Comparison of ENCODE assay signal across 35 cellular contexts in the genomic region with DNA sequence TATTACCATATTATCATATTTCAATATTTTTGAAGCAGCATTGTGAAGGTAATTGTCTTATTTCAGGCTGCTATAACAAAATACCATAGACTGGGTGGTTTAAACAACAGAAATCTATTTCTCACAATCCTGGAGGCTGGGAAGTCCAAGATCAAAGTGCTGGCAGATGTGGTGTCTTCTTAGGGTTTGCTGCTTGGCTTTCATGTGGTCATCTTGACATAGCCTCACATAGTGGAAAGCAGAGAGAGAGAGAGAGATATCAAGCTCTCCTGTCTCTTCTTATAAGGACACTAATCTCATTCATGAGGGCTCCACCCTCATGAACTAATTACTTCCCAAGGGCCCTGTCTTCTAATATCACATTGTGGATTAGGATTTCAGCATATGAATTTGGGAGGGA.
DNase-seq lines count a peak whose midpoint lies in the region; ATAC-seq, FAIRE-seq and TF ChIP-seq lines count a peak whose summit lies in the region.
"Had no signal": no experiment of that assay in that cellular context is flagged by ENCODE, and none has a peak within 500 bp of the region (broad histone marks: within the 10 kb centered on the region; RNA-seq: fewer than 3 reads in every experiment).

No MANE protein-coding gene starts in this region.

- H4K20me1 ChIP-seq in HepG2 (ENCODE audit: insufficient read depth, low read length) (no peaks in the 10 kb centered on the region), DND-41 (ENCODE audit: insufficient read depth, low read length) (no peaks in the 10 kb centered on the region)
- H4K20me1 ChIP-seq: BLaER1; BLaER1 treated with 17β-estradiol and CSF1 and Interleukin-3, amounts not matched to agents 10 nM and 100 nM had no signal

- peaks cover 16% of the 10 kb centered on the region for H3K36me3 Mint-ChIP-seq in endothelial cell (ENCODE audit: low read depth, unreplicated experiment)

- no peaks in the 10 kb centered on the region for H3K27me3 Mint-ChIP-seq in endothelial cell (ENCODE audit: unreplicated experiment)
- H3K27me3 Mint-ChIP-seq: B cell; CD4-positive, alpha-beta memory T cell; CD4-positive, alpha-beta T cell; CD4-positive, CD25-positive, alpha-beta regulatory T cell; CD8-positive, alpha-beta memory T cell had no signal

- TF ChIP-seq EP300 in HepG2 (IDR thresholded peaks at IDR 0.05; ENCODE audit: low read depth in 2 of 2, low read length in 2 of 2) (no peak), HepG2 (CRISPR knock-in tag; IDR thresholded peaks at IDR 0.05; ENCODE audit: borderline replicate concordance) (no peak), tibial nerve (IDR thresholded peaks at IDR 0.05) (no peak)

- H3K27ac ChIP-seq in HepG2 (ENCODE audit: extremely low read length, insufficient read depth, low read length) (no peak overlapping the region), right lobe of liver (no peak overlapping the region), DND-41 (ENCODE audit: low read length) (no peak overlapping the region), tibial nerve (no peak overlapping the region)
- H3K27ac ChIP-seq: 22Rv1; A549; BLaER1; BLaER1 treated with 17β-estradiol and CSF1 and Interleukin-3, amounts not matched to agents 10 nM and 100 nM; C4-2B had no signal

- H3K4me1 ChIP-seq in HepG2 (ENCODE audit: insufficient read depth, low read length), result peaks cover 41% of the 10 kb centered on the region
- no peaks in the 10 kb centered on the region for H3K4me1 ChIP-seq in right lobe of liver
- no peaks in the 10 kb centered on the region for H3K4me1 ChIP-seq in DND-41 (ENCODE audit: insufficient read depth, low read length)
- peaks cover 0 to 3% (median 0%) of the 10 kb centered on the region in 4 donors for H3K4me1 ChIP-seq in tibial nerve
- H3K4me1 ChIP-seq: A549; BE2C; BLaER1; BLaER1 treated with 17β-estradiol and CSF1 and Interleukin-3, amounts not matched to agents 10 nM and 100 nM had no signal

- no peaks in the 10 kb centered on the region for H3K27me3 ChIP-seq in HepG2 (ENCODE audit: control insufficient read depth in 1 of 2, insufficient read depth in 2 of 2, low read length in 2 of 2)
- no peaks in the 10 kb centered on the region for H3K27me3 ChIP-seq in right lobe of liver
- H3K27me3 ChIP-seq in DND-41 (ENCODE audit: insufficient read depth, low read length, poor library complexity), result no peaks in the 10 kb centered on the region
- no peaks in the 10 kb centered on the region for H3K27me3 ChIP-seq in tibial nerve
- H3K27me3 ChIP-seq: BE2C; BLaER1; BLaER1 treated with 17β-estradiol and CSF1 and Interleukin-3, amounts not matched to agents 10 nM and 100 nM had no signal

- no peaks in the 10 kb centered on the region for H3K9me3 Mint-ChIP-seq in endothelial cell (ENCODE audit: unreplicated experiment)

- POLR2A ChIA-PET in HepG2 (lab: Yijun Ruan, JAX), result no interaction called here

- H3K79me2 ChIP-seq in HepG2 (ENCODE audit: insufficient read depth, low read length) (no peaks in the 10 kb centered on the region), DND-41 (ENCODE audit: insufficient read depth, low read length) (no peaks in the 10 kb centered on the region)

- in situ Hi-C loops in HepG2 (cut with HindIII; ENCODE audit: extremely low pct_ligation_motif_present, low pct_unique_long_range_greater_than_20kb), result no loop called here

- no peak overlapping the region for H3K27ac Mint-ChIP-seq in endothelial cell (ENCODE audit: unreplicated experiment)
- H3K27ac Mint-ChIP-seq: B cell; CD14-positive monocyte; CD4-positive, alpha-beta memory T cell; CD4-positive, alpha-beta T cell; CD4-positive, CD25-positive, alpha-beta regulatory T cell; CD8-positive, alpha-beta memory T cell; CD8-positive, alpha-beta T cell had no signal

- FAIRE-seq in HepG2 (lab: Jason Lieb, UNC), result no peak
- FAIRE-seq: A549, D721Med had no signal

- peak overlapping the region; percentile 45 for H3K4me3 Mint-ChIP-seq in endothelial cell (ENCODE audit: unreplicated experiment)
- H3K4me3 Mint-ChIP-seq: B cell; CD14-positive monocyte; CD4-positive, alpha-beta memory T cell; CD4-positive, alpha-beta T cell; CD8-positive, alpha-beta memory T cell; CD8-positive, alpha-beta T cell had no signal

- BruUV-seq in HepG2 (replicated peaks; lab: Mats Ljungman, UMichigan), result no TSS peak

- no peak overlapping the region for H3K9ac ChIP-seq in HepG2 (ENCODE audit: insufficient read depth, low read depth, low read length)
- H3K9ac ChIP-seq in DND-41 (ENCODE audit: low read depth, low read length), result no peak overlapping the region
- H3K9ac ChIP-seq: BLaER1; BLaER1 treated with 17β-estradiol and CSF1 and Interleukin-3, amounts not matched to agents 10 nM and 100 nM had no signal

- intact Hi-C loops in HepG2 (cut with micrococcal nuclease; ENCODE audit: unreplicated experiment), result no loop called here
- intact Hi-C loops in right lobe of liver (cut with DNase I), result no loop called here

- ATAC-seq in HepG2, result no peak
- ATAC-seq in right lobe of liver, result no peak
- ATAC-seq in DND-41 (ENCODE audit: insufficient read depth, low read depth), result peak; percentile 83
- ATAC-seq: A549; CD8-positive, alpha-beta T cell had no signal

- peaks cover 27% of the 10 kb centered on the region for H3K9me3 ChIP-seq in HepG2 (ENCODE audit: low read length)
- no peaks in the 10 kb centered on the region for H3K9me3 ChIP-seq in right lobe of liver
- peaks cover 14% of the 10 kb centered on the region for H3K9me3 ChIP-seq in DND-41 (ENCODE audit: insufficient read depth, low read length, severe bottlenecking)
- H3K9me3 ChIP-seq in tibial nerve, result peaks cover 0 to 33% (median 12%) of the 10 kb centered on the region in 4 donors
- H3K9me3 ChIP-seq: BE2C had no signal

- DNase-seq in HepG2 (ENCODE audit: low spot score) (no peak), right lobe of liver (no peak), DND-41 (peak; percentile 30), endothelial cell (ENCODE audit: low spot score) (no peak), A172 (ENCODE audit: low spot score) (no peak), tibial nerve (ENCODE audit: low spot score in 2 of 2) (no peak)
- DNase-seq in Jurkat, Clone E6-1 (ENCODE audit: low read depth, low spot score), result peak; percentile 55
- no peak for DNase-seq in activated CD4-positive, alpha-beta T cell treated with anti-CD3 and anti-CD28 coated beads, Interleukin-2, amount 50 U/mL, for 1 hour
- DNase-seq: 8988T; ACHN; AML-193; BE2C; C1 segment of cervical spinal cord; Caco-2; Calu3; CD4-positive, alpha-beta memory T cell; CD4-positive, alpha-beta T cell; CD4-positive, CD25-positive, alpha-beta regulatory T cell; CD8-positive, alpha-beta memory T cell; CD8-positive, alpha-beta T cell; COR-L47; DMS 273 treated with DMSO at 0.1 percent for 48 hours; DMS153; DMS53; DMS79; DMS79 treated with DMSO at 0.1 percent for 48 hours; EL had no signal

- no peaks in the 10 kb centered on the region for H3K4me1 Mint-ChIP-seq in endothelial cell (ENCODE audit: unreplicated experiment)
- H3K4me1 Mint-ChIP-seq: B cell, CD14-positive monocyte had no signal

- no peak for TF ChIP-seq CTCF in HepG2 (CRISPR knock-in tag; IDR thresholded peaks at IDR 0.05)
- no peak for TF ChIP-seq CTCF in right lobe of liver (IDR thresholded peaks at IDR 0.05)
- no peak for TF ChIP-seq CTCF in DND-41 (IDR thresholded peaks at IDR 0.05; ENCODE audit: borderline replicate concordance, extremely low read depth, low read length, poor library complexity, severe bottlenecking)
- TF ChIP-seq CTCF in endothelial cell (IDR thresholded peaks at IDR 0.05; ENCODE audit: unreplicated experiment), result no peak
- TF ChIP-seq CTCF in tibial nerve (IDR thresholded peaks at IDR 0.05), result no peak

- no peak for TF ChIP-seq RAD21 in HepG2 (CRISPR knock-in tag; IDR thresholded peaks at IDR 0.05)

- H3K36me3 ChIP-seq in HepG2 (replicated peaks in 1 of 2; ENCODE audit: control insufficient read depth in 1 of 2, insufficient read depth in 2 of 2, low read length in 2 of 2) (no peaks in the 10 kb centered on the region; a peak in 1 of 5 replicates), right lobe of liver (no peaks in the 10 kb centered on the region), DND-41 (ENCODE audit: insufficient read depth, low read length) (peaks cover 21% of the 10 kb centered on the region; the same call in 1 of the 2 replicates), tibial nerve (peaks cover 0 to 16% (median 0%) of the 10 kb centered on the region in 3 donors)
- H3K36me3 ChIP-seq: BE2C had no signal

- no peak overlapping the region for H2AFZ ChIP-seq in HepG2 (ENCODE audit: low read length)
- no peak overlapping the region for H2AFZ ChIP-seq in DND-41 (ENCODE audit: low read depth, low read length)

- H3K4me3 ChIP-seq in HepG2 (replicated peaks in 1 of 3; ENCODE audit: insufficient read depth in 1 of 3, low read depth in 2 of 3, low read length in 3 of 3), result no peak overlapping the region
- H3K4me3 ChIP-seq in right lobe of liver, result no peak overlapping the region
- no peak overlapping the region for H3K4me3 ChIP-seq in DND-41 (ENCODE audit: low read depth in 1 of 2, low read length in 2 of 2)
- no peak overlapping the region for H3K4me3 ChIP-seq in Jurkat, Clone E6-1 (ENCODE audit: low read length)
- no peak overlapping the region for H3K4me3 ChIP-seq in tibial nerve
- H3K4me3 ChIP-seq: A549; BLaER1; BLaER1 treated with 17β-estradiol and CSF1 and Interleukin-3, amounts not matched to agents 10 nM and 100 nM had no signal

- CTCF ChIA-PET in HepG2 (lab: Yijun Ruan, JAX; ENCODE audit: low intra/inter-chr PET ratio, low total read pairs), result no interaction called here

- H3K4me2 ChIP-seq in HepG2 (ENCODE audit: low read depth, low read length) (no peak overlapping the region), DND-41 (ENCODE audit: insufficient read depth, low read length) (no peak overlapping the region)
- H3K4me2 ChIP-seq: A549; BLaER1; BLaER1 treated with 17β-estradiol and CSF1 and Interleukin-3, amounts not matched to agents 10 nM and 100 nM had no signal

- TF ChIP-seq POLR2A in HepG2 (IDR thresholded peaks at IDR 0.05; ENCODE audit: insufficient read depth in 1 of 2, low read depth in 2 of 2, low read length in 2 of 2) (no peak), right lobe of liver (IDR thresholded peaks at IDR 0.05) (no peak), tibial nerve (IDR thresholded peaks at IDR 0.05) (no peak)

TF ChIP-seq in HepG2, 621 proteins besides CTCF, POLR2A, EP300 and RAD21 (continues in another document):
- TF ChIP-seq ZNF264 (CRISPR knock-in tag; IDR thresholded peaks at IDR 0.05), result peak; percentile 38; the same call in 1 of the 2 replicates
- TF ChIP-seq ZNF292 (CRISPR knock-in tag; IDR thresholded peaks at IDR 0.05; ENCODE audit: borderline replicate concordance, low read depth), result no peak
- no peak for TF ChIP-seq NR2F1 (CRISPR knock-in tag; IDR thresholded peaks at IDR 0.05)
- no peak for TF ChIP-seq TGIF2 (CRISPR knock-in tag; IDR thresholded peaks at IDR 0.05)

Comparison
In these comparisons a context has a peak if more than half of its experiments do, and no peak if none do; other contexts are left out.
1. DNase-seq: peak in DND-41 (single experiment) and Jurkat, Clone E6-1 (single experiment); none in HepG2 (single experiment), right lobe of liver (0 of 3), endothelial cell (single experiment), A172 (single experiment), tibial nerve (0 of 2) and activated CD4-positive, alpha-beta T cell treated with anti-CD3 and anti-CD28 coated beads, Interleukin-2, amount 50 U/mL, for 1 hour (single experiment).